In the genomic region with DNA sequence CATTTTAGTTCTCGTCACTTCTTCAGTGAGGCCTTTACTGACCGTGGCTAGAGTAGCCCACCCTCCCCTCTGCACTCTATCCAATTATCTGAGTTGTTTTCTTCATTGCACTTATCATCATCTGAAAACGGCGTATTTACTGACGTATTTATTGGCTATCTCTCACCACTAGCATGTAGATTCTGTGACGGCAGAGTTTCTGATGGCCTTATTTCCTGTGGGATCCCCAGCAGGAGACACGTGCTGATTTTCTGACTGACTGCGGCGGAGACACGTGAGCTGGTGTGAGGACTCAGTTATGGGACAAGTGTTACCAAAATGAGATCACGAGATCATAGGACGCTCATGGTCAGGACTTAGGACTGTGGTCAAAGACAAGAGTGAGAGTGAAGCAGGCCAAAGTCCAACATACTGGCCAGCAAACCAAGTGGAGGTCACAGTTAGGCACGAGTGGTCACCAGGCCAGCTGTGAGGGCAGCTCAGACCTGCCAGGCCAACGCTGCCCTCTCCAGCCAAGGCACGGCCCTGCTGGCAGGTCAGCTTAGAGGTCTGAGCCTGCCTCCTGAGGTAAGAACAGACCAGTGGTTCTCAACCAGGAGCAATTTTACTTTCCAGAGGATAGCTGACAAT, we compare ENCODE assay signal across 1 cellular context.
TF ChIP-seq lines count a peak whose summit lies in the region.

No MANE protein-coding gene starts in this region.

TF ChIP-seq in HepG2, 621 proteins besides CTCF, POLR2A, EP300 and RAD21 (continued from another document):
- TF ChIP-seq, protein P1, sequence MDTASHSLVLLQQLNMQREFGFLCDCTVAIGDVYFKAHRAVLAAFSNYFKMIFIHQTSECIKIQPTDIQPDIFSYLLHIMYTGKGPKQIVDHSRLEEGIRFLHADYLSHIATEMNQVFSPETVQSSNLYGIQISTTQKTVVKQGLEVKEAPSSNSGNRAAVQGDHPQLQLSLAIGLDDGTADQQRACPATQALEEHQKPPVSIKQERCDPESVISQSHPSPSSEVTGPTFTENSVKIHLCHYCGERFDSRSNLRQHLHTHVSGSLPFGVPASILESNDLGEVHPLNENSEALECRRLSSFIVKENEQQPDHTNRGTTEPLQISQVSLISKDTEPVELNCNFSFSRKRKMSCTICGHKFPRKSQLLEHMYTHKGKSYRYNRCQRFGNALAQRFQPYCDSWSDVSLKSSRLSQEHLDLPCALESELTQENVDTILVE (CRISPR knock-in tag; IDR thresholded peaks at IDR 0.05) = no peak
TF ChIP-seq in HepG2: peak in this region for 6.
